ENCODE assay signal across 22 cellular contexts in genomic region chr4:73018595-73018994, GRCh38.
"Had no signal": no experiment of that assay in that cellular context is flagged by ENCODE, and none has a peak within 500 bp of the region (broad histone marks: within the 10 kb centered on the region; RNA-seq: fewer than 3 reads in every experiment).

No MANE protein-coding gene starts in this region.

- FAIRE-seq: endometrium, frontal cortex, keratinocyte had no signal

- H3K4me1 ChIP-seq: left ventricle myocardium inferior, lower lobe of right lung, psoas muscle, stomach, transverse colon had no signal

- H3K36me3 ChIP-seq: left ventricle myocardium inferior, lower lobe of right lung, stomach, thoracic aorta, transverse colon had no signal

- H3K9me3 ChIP-seq: left ventricle myocardium inferior, lower lobe of right lung, psoas muscle, stomach, thoracic aorta, transverse colon had no signal

- DNase-seq: cortex of kidney; dorsolateral prefrontal cortex; effector CD8-positive, alpha-beta T cell; left ventricle myocardium inferior; lower lobe of right lung; midbrain; psoas muscle; retina; stimulated activated CD4-positive, alpha-beta T cell treated with anti-CD3 and anti-CD28 coated beads, Interleukin-2, amount 100 ng/mL, for 24 hours; stimulated activated CD4-positive, alpha-beta T cell treated with anti-CD3 and anti-CD28 coated beads, Interleukin-4, amount 100 ng/mL, for 4 hours; stimulated activated naive B cell treated with anti-CD40 and anti-IgM and Interleukin-4, amounts not matched to agents 10 μg/mL and 1 μg/mL and 100 μg/mL, for 72 hours; stomach; substantia nigra; transverse colon had no signal

- H3K27ac Mint-ChIP-seq: memory B cell; natural killer cell treated with Interleukin-12 subunit alpha and Interleukin-12 subunit beta and Interleukin-15 and Interleukin-18, amount 100 ng/mL, for 72 hours; stimulated activated naive B cell treated with anti-CD40 and anti-IgM and Interleukin-4, amounts not matched to agents 10 μg/mL and 1 μg/mL and 100 μg/mL, for 72 hours had no signal

- H3K4me3 Mint-ChIP-seq: memory B cell; natural killer cell treated with Interleukin-12 subunit alpha and Interleukin-12 subunit beta and Interleukin-15 and Interleukin-18, amount 100 ng/mL, for 72 hours; stimulated activated naive B cell treated with anti-CD40 and anti-IgM and Interleukin-4, amounts not matched to agents 10 μg/mL and 1 μg/mL and 100 μg/mL, for 72 hours had no signal

- H3K9me3 Mint-ChIP-seq: memory B cell; natural killer cell treated with Interleukin-12 subunit alpha and Interleukin-12 subunit beta and Interleukin-15 and Interleukin-18, amount 100 ng/mL, for 72 hours; stimulated activated naive B cell treated with anti-CD40 and anti-IgM and Interleukin-4, amounts not matched to agents 10 μg/mL and 1 μg/mL and 100 μg/mL, for 72 hours had no signal

- H3K27me3 ChIP-seq: dorsolateral prefrontal cortex, stomach, transverse colon had no signal

- H3K4me1 Mint-ChIP-seq: memory B cell; stimulated activated naive B cell treated with anti-CD40 and anti-IgM and Interleukin-4, amounts not matched to agents 10 μg/mL and 1 μg/mL and 100 μg/mL, for 72 hours had no signal

- H3K27ac ChIP-seq: dorsolateral prefrontal cortex, left ventricle myocardium inferior, lower lobe of right lung, psoas muscle, stomach, thoracic aorta, transverse colon had no signal

- H3K36me3 Mint-ChIP-seq: memory B cell; natural killer cell treated with Interleukin-12 subunit alpha and Interleukin-12 subunit beta and Interleukin-15 and Interleukin-18, amount 100 ng/mL, for 72 hours; stimulated activated naive B cell treated with anti-CD40 and anti-IgM and Interleukin-4, amounts not matched to agents 10 μg/mL and 1 μg/mL and 100 μg/mL, for 72 hours had no signal

- ATAC-seq: esophagus mucosa; lower lobe of right lung; natural killer cell treated with Interleukin-12 subunit alpha and Interleukin-12 subunit beta and Interleukin-15 and Interleukin-18, amount 100 ng/mL, for 72 hours; psoas muscle; sciatic nerve; stimulated activated naive B cell treated with anti-CD40 and anti-IgM and Interleukin-4, amounts not matched to agents 10 μg/mL and 1 μg/mL and 100 μg/mL, for 72 hours had no signal

- H3K4me3 ChIP-seq: dorsolateral prefrontal cortex, left ventricle myocardium inferior, lower lobe of right lung, psoas muscle, stomach, thoracic aorta, transverse colon had no signal
